1 cellular context compared by ENCODE assay signal in genomic region chr15:67882487-67883227, GRCh38.
A peak's percentile ranks its signal among the peaks of the same experiment; 100 is the strongest.
TF ChIP-seq lines count a peak whose summit lies in the region.

No MANE protein-coding gene starts in this region.

TF ChIP-seq in K562, 482 proteins besides CTCF, POLR2A, EP300 and RAD21 (continued from another document and continues in another):
- no peak for TF ChIP-seq MITF (IDR thresholded peaks at IDR 0.05)
- 0 out of 2 replicates have a peak, but pooled peaks have one; percentile 30 for TF ChIP-seq POLR2AphosphoS5 (IDR thresholded peaks at IDR 0.05; ENCODE audit: control insufficient read depth, insufficient read depth, low read depth, low read length)
- peak; percentile 57; the same call in 1 of the 2 replicates for TF ChIP-seq NFE2L1 (tag; IDR thresholded peaks at IDR 0.05; ENCODE audit: borderline replicate concordance, low read depth)
- no peak for TF ChIP-seq LCOR (CRISPR knock-in tag; IDR thresholded peaks at IDR 0.05)
- no peak; the same call in 1 of the 2 replicates for TF ChIP-seq FOXJ2 (tag; IDR thresholded peaks at IDR 0.05)
- no peak for TF ChIP-seq HINFP (tag; conservative IDR thresholded peaks at IDR 0.05; ENCODE audit: low read depth)
- TF ChIP-seq, protein P1, sequence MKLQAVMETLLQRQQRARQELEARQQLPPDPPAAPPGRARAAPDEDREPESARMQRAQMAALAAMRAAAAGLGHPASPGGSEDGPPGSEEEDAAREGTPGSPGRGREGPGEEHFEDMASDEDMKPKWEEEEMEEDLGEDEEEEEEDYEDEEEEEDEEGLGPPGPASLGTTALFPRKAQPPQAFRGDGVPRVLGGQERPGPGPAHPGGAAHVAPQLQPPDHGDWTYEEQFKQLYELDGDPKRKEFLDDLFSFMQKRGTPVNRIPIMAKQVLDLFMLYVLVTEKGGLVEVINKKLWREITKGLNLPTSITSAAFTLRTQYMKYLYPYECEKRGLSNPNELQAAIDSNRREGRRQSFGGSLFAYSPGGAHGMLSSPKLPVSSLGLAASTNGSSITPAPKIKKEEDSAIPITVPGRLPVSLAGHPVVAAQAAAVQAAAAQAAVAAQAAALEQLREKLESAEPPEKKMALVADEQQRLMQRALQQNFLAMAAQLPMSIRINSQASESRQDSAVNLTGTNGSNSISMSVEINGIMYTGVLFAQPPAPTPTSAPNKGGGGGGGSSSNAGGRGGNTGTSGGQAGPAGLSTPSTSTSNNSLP (IDR thresholded peaks at IDR 0.05; ENCODE audit: borderline replicate concordance, low read depth, low read length), result peak; percentile 61; the same call in 1 of the 2 replicates
- TF ChIP-seq ZNF395 (CRISPR knock-in tag; IDR thresholded peaks at IDR 0.05), result no peak; the same call in 1 of the 2 replicates
- no peak for TF ChIP-seq ZKSCAN3 (CRISPR knock-in tag; IDR thresholded peaks at IDR 0.05)
- no peak for TF ChIP-seq PHTF2 (CRISPR knock-in tag; IDR thresholded peaks at IDR 0.05)
- TF ChIP-seq L3MBTL2 (IDR thresholded peaks at IDR 0.05), result no peak
- 0 out of 4 replicates have a peak, but pooled peaks of 1 of the 2 experiments have one; percentile 33 for TF ChIP-seq TBL1XR1 (IDR thresholded peaks at IDR 0.05; ENCODE audit: low read length in 2 of 2)
- no peak for TF ChIP-seq ZFPM2 (CRISPR knock-in tag; IDR thresholded peaks at IDR 0.05)
- peak; percentile 64; the same call in 1 of the 2 replicates for TF ChIP-seq ZNF589 (CRISPR knock-in tag; IDR thresholded peaks at IDR 0.05; ENCODE audit: low read depth)
- TF ChIP-seq FOXK2 (conservative IDR thresholded peaks at IDR 0.05 in 1 of 2, IDR thresholded peaks at IDR 0.05 in 1 of 2; ENCODE audit: low read depth in 2 of 2), result peak in 1 of 2 experiments; percentile 42; a peak in 1 of 4 replicates
- no peak for TF ChIP-seq ZNF124 (CRISPR knock-in tag; IDR thresholded peaks at IDR 0.05)
- TF ChIP-seq ZNF134 (CRISPR knock-in tag; conservative IDR thresholded peaks at IDR 0.05), result no peak
- TF ChIP-seq EP400 (IDR thresholded peaks at IDR 0.05), result peak; percentile 46
- no peak for TF ChIP-seq NELFE (IDR thresholded peaks at IDR 0.05; ENCODE audit: insufficient read depth, insufficient read length)
- no peak for TF ChIP-seq ZNF324 (CRISPR knock-in tag; IDR thresholded peaks at IDR 0.05)
- no peak for TF ChIP-seq CHD1 (IDR thresholded peaks at IDR 0.05; ENCODE audit: low read length)
- TF ChIP-seq, protein P2, sequence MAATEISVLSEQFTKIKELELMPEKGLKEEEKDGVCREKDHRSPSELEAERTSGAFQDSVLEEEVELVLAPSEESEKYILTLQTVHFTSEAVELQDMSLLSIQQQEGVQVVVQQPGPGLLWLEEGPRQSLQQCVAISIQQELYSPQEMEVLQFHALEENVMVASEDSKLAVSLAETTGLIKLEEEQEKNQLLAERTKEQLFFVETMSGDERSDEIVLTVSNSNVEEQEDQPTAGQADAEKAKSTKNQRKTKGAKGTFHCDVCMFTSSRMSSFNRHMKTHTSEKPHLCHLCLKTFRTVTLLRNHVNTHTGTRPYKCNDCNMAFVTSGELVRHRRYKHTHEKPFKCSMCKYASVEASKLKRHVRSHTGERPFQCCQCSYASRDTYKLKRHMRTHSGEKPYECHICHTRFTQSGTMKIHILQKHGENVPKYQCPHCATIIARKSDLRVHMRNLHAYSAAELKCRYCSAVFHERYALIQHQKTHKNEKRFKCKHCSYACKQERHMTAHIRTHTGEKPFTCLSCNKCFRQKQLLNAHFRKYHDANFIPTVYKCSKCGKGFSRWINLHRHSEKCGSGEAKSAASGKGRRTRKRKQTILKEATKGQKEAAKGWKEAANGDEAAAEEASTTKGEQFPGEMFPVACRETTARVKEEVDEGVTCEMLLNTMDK (IDR thresholded peaks at IDR 0.05; ENCODE audit: borderline replicate concordance, insufficient read depth, low read depth, low read length, poor library complexity, severe bottlenecking), result no peak
- TF ChIP-seq TEAD4 (IDR thresholded peaks at IDR 0.05; ENCODE audit: low read length), result peak; percentile 63
- TF ChIP-seq TEAD4 (CRISPR knock-in tag; IDR thresholded peaks at IDR 0.05; ENCODE audit: borderline replicate concordance), result no peak
- TF ChIP-seq ZNF263 (CRISPR knock-in tag; IDR thresholded peaks at IDR 0.05; ENCODE audit: borderline replicate concordance), result no peak
- TF ChIP-seq, protein P3, sequence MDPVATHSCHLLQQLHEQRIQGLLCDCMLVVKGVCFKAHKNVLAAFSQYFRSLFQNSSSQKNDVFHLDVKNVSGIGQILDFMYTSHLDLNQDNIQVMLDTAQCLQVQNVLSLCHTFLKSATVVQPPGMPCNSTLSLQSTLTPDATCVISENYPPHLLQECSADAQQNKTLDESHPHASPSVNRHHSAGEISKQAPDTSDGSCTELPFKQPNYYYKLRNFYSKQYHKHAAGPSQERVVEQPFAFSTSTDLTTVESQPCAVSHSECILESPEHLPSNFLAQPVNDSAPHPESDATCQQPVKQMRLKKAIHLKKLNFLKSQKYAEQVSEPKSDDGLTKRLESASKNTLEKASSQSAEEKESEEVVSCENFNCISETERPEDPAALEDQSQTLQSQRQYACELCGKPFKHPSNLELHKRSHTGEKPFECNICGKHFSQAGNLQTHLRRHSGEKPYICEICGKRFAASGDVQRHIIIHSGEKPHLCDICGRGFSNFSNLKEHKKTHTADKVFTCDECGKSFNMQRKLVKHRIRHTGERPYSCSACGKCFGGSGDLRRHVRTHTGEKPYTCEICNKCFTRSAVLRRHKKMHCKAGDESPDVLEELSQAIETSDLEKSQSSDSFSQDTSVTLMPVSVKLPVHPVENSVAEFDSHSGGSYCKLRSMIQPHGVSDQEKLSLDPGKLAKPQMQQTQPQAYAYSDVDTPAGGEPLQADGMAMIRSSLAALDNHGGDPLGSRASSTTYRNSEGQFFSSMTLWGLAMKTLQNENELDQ (CRISPR knock-in tag; IDR thresholded peaks at IDR 0.05; ENCODE audit: borderline replicate concordance), result no peak
- peak; percentile 58; the same call in 1 of the 2 replicates for TF ChIP-seq MTA2 (IDR thresholded peaks at IDR 0.05; ENCODE audit: low read depth)
- TF ChIP-seq, protein P4, sequence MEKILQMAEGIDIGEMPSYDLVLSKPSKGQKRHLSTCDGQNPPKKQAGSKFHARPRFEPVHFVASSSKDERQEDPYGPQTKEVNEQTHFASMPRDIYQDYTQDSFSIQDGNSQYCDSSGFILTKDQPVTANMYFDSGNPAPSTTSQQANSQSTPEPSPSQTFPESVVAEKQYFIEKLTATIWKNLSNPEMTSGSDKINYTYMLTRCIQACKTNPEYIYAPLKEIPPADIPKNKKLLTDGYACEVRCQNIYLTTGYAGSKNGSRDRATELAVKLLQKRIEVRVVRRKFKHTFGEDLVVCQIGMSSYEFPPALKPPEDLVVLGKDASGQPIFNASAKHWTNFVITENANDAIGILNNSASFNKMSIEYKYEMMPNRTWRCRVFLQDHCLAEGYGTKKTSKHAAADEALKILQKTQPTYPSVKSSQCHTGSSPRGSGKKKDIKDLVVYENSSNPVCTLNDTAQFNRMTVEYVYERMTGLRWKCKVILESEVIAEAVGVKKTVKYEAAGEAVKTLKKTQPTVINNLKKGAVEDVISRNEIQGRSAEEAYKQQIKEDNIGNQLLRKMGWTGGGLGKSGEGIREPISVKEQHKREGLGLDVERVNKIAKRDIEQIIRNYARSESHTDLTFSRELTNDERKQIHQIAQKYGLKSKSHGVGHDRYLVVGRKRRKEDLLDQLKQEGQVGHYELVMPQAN (IDR thresholded peaks at IDR 0.05; ENCODE audit: borderline replicate concordance), result no peak
- TF ChIP-seq PHF21A (IDR thresholded peaks at IDR 0.05; ENCODE audit: borderline replicate concordance, low read depth), result no peak
- TF ChIP-seq MAZ (CRISPR knock-in tag; conservative IDR thresholded peaks at IDR 0.05 in 1 of 2, IDR thresholded peaks at IDR 0.05 in 1 of 2), result peak; percentile 46 to 94; a peak in 2 of 4 replicates
- TF ChIP-seq RBM34 (IDR thresholded peaks at IDR 0.05; ENCODE audit: borderline replicate concordance, insufficient read depth, low read length), result no peak
- no peak for TF ChIP-seq ZNF764 (CRISPR knock-in tag; IDR thresholded peaks at IDR 0.05; ENCODE audit: low read depth)
- TF ChIP-seq ZNF551 (CRISPR knock-in tag; IDR thresholded peaks at IDR 0.05), result no peak
- TF ChIP-seq, protein P5, sequence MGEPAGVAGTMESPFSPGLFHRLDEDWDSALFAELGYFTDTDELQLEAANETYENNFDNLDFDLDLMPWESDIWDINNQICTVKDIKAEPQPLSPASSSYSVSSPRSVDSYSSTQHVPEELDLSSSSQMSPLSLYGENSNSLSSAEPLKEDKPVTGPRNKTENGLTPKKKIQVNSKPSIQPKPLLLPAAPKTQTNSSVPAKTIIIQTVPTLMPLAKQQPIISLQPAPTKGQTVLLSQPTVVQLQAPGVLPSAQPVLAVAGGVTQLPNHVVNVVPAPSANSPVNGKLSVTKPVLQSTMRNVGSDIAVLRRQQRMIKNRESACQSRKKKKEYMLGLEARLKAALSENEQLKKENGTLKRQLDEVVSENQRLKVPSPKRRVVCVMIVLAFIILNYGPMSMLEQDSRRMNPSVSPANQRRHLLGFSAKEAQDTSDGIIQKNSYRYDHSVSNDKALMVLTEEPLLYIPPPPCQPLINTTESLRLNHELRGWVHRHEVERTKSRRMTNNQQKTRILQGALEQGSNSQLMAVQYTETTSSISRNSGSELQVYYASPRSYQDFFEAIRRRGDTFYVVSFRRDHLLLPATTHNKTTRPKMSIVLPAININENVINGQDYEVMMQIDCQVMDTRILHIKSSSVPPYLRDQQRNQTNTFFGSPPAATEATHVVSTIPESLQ (CRISPR knock-in tag; IDR thresholded peaks at IDR 0.05), result no peak
- TF ChIP-seq GATA2 (CRISPR knock-in tag; IDR thresholded peaks at IDR 0.05), result no peak
- TF ChIP-seq, protein P6, sequence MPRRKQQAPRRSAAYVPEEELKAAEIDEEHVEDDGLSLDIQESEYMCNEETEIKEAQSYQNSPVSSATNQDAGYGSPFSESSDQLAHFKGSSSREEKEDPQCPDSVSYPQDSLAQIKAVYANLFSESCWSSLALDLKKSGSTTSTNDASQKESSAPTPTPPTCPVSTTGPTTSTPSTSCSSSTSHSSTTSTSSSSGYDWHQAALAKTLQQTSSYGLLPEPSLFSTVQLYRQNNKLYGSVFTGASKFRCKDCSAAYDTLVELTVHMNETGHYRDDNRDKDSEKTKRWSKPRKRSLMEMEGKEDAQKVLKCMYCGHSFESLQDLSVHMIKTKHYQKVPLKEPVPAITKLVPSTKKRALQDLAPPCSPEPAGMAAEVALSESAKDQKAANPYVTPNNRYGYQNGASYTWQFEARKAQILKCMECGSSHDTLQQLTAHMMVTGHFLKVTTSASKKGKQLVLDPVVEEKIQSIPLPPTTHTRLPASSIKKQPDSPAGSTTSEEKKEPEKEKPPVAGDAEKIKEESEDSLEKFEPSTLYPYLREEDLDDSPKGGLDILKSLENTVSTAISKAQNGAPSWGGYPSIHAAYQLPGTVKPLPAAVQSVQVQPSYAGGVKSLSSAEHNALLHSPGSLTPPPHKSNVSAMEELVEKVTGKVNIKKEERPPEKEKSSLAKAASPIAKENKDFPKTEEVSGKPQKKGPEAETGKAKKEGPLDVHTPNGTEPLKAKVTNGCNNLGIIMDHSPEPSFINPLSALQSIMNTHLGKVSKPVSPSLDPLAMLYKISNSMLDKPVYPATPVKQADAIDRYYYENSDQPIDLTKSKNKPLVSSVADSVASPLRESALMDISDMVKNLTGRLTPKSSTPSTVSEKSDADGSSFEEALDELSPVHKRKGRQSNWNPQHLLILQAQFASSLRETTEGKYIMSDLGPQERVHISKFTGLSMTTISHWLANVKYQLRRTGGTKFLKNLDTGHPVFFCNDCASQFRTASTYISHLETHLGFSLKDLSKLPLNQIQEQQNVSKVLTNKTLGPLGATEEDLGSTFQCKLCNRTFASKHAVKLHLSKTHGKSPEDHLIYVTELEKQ (CRISPR knock-in tag; IDR thresholded peaks at IDR 0.05), result no peak
- TF ChIP-seq SRF (CRISPR knock-in tag; IDR thresholded peaks at IDR 0.05), result no peak; a peak in 1 of 4 replicates
- TF ChIP-seq MYNN (IDR thresholded peaks at IDR 0.05), result 0 out of 2 replicates have a peak, but pooled peaks have one; percentile 36
- TF ChIP-seq MYNN (CRISPR knock-in tag; IDR thresholded peaks at IDR 0.05), result no peak
- TF ChIP-seq STAT5B (CRISPR knock-in tag; IDR thresholded peaks at IDR 0.05), result no peak
- TF ChIP-seq ELF2 (CRISPR knock-in tag; IDR thresholded peaks at IDR 0.05), result no peak
